Comparison of ENCODE assay signal across 10 cellular contexts in genomic region chr22:35308480-35308945, GRCh38.
DNase-seq lines count a peak whose midpoint lies in the region; ATAC-seq, FAIRE-seq and TF ChIP-seq lines count a peak whose summit lies in the region.
"Had no signal": no experiment of that assay in that cellular context is flagged by ENCODE, and none has a peak within 500 bp of the region (broad histone marks: within the 10 kb centered on the region; RNA-seq: fewer than 3 reads in every experiment).

No MANE protein-coding gene starts in this region.

- no peak for FAIRE-seq in H54 (lab: Jason Lieb, UNC)

- no peaks in the 10 kb centered on the region for H3K9me3 Mint-ChIP-seq in dendritic cell treated with granulocyte-macrophage colony-stimulating factor and Interleukin-4, amounts not matched to agents 40 ng/mL and 50 ng/mL, for 4 days

- DNase-seq in H54 (ENCODE audit: insufficient read length, low spot score) = no peak
- no peak for DNase-seq in ecto neural progenitor cell (ENCODE audit: low spot score)
- no peak for DNase-seq in T-helper 9 cell
- no peak for DNase-seq in NCI-H345 treated with DMSO at 0.1 percent for 48 hours (lab: John Stamatoyannopoulos, UW; ENCODE audit: unreplicated experiment)
- DNase-seq: left colon; stimulated activated CD4-positive, alpha-beta T cell treated with anti-CD3 and anti-CD28 coated beads, Interleukin-15, amount 100 ng/mL, for 24 hours had no signal

- H3K4me3 Mint-ChIP-seq in dendritic cell treated with granulocyte-macrophage colony-stimulating factor and Interleukin-4, amounts not matched to agents 40 ng/mL and 50 ng/mL, for 4 days = no peak overlapping the region

- TF ChIP-seq POLR2A in GM18505 (IDR thresholded peaks at IDR 0.05; ENCODE audit: borderline replicate concordance, extremely low read depth, insufficient read depth, insufficient read length) (no peak), H54 (IDR thresholded peaks at IDR 0.05; ENCODE audit: low read depth, low read length) (no peak)

- intact Hi-C loops in dendritic cell treated with granulocyte-macrophage colony-stimulating factor and Interleukin-4, amounts not matched to agents 40 ng/mL and 50 ng/mL, for 4 days (cut with micrococcal nuclease) = no loop called here

- peaks cover 95% of the 10 kb centered on the region for H3K4me1 Mint-ChIP-seq in dendritic cell treated with granulocyte-macrophage colony-stimulating factor and Interleukin-4, amounts not matched to agents 40 ng/mL and 50 ng/mL, for 4 days (ENCODE audit: low read depth)

- peak overlapping the region; percentile 72 for H3K27ac Mint-ChIP-seq in dendritic cell treated with granulocyte-macrophage colony-stimulating factor and Interleukin-4, amounts not matched to agents 40 ng/mL and 50 ng/mL, for 4 days

- H3K27me3 Mint-ChIP-seq in dendritic cell treated with granulocyte-macrophage colony-stimulating factor and Interleukin-4, amounts not matched to agents 40 ng/mL and 50 ng/mL, for 4 days = no peaks in the 10 kb centered on the region

- peak; percentile 43 for ATAC-seq in GM18505 (IDR thresholded peaks at IDR 0.05; ENCODE audit: unreplicated experiment)
- ATAC-seq in GM21423 (IDR thresholded peaks at IDR 0.05; ENCODE audit: unreplicated experiment) = peak; percentile 37
- peak; percentile 37 for ATAC-seq in HG03378 (IDR thresholded peaks at IDR 0.05; ENCODE audit: unreplicated experiment)
- ATAC-seq: left colon had no signal

- peaks cover 82% of the 10 kb centered on the region for H3K36me3 Mint-ChIP-seq in dendritic cell treated with granulocyte-macrophage colony-stimulating factor and Interleukin-4, amounts not matched to agents 40 ng/mL and 50 ng/mL, for 4 days (ENCODE audit: low read depth)
